8 cellular contexts compared by ENCODE assay signal in the genomic region with DNA sequence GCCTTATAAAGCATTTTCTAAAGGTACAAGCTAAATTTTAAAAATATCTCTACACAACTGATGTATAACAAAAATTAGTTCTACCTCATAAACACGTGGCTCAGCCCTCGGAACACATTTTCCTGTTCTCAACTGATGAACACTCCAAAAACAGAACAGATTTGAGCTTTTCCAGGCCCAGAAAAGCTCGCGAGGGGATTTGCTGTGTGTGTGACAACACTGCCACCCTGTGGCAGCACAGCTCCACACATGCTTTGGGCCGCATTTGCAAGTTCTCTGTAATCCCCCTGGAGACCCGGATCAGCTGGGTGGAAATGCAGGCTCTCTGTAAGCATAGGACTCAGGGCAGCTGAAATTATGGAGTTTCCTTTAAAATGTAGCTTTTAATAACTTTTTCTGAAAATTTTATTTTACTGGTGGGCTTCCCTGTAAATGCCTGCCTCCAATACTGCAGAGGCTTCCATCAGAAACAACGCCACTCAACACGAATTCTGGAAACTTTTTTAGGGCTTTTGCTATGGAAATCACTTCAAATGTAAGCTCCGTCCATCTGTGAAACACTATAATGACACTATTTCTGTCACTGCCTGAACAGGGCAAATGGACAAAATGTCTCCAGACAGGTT.
DNase-seq lines count a peak whose midpoint lies in the region; ATAC-seq and TF ChIP-seq lines count a peak whose summit lies in the region.

No MANE protein-coding gene starts in this region.

- DNase-seq in AG10803 (ENCODE audit: low read depth) (peak; percentile 67), right atrium auricular region (ENCODE audit: low spot score) (peak; percentile 79), sciatic nerve (ENCODE audit: low spot score) (peak; percentile 80)

- H3K27me3 ChIP-seq in Loucy (ENCODE audit: insufficient read depth, low read length, poor library complexity, severe bottlenecking) (no peaks in the 10 kb centered on the region), SU-DHL-6 (ENCODE audit: low read length) (no peaks in the 10 kb centered on the region), right atrium auricular region (no peaks in the 10 kb centered on the region)

- H3K9me3 ChIP-seq in Loucy (ENCODE audit: insufficient read depth, low read depth, low read length) (no peaks in the 10 kb centered on the region), SU-DHL-6 (ENCODE audit: insufficient read depth, low read length) (no peaks in the 10 kb centered on the region), right atrium auricular region (no peaks in the 10 kb centered on the region)

- ATAC-seq in GM18858 (IDR thresholded peaks at IDR 0.05; ENCODE audit: unreplicated experiment) (peak; percentile 34), sciatic nerve (peak; percentile 90), GM19452 (IDR thresholded peaks at IDR 0.05; ENCODE audit: unreplicated experiment) (no peak)

- H3K4me1 ChIP-seq in Loucy (ENCODE audit: insufficient read depth, low read length, poor library complexity, severe bottlenecking) (no peaks in the 10 kb centered on the region), right atrium auricular region (peaks cover 0 to 11% of the 10 kb centered on the region in 2 donors)

- H3K4me2 ChIP-seq in Loucy (ENCODE audit: low read depth, low read length, poor library complexity, severe bottlenecking) (no peak overlapping the region), SU-DHL-6 (ENCODE audit: low read depth, low read length, poor library complexity, severe bottlenecking) (no peak overlapping the region)

- H4K20me1 ChIP-seq in Loucy (ENCODE audit: insufficient read depth, low read length, poor library complexity, severe bottlenecking) (no peaks in the 10 kb centered on the region), SU-DHL-6 (ENCODE audit: low read depth, low read length) (no peaks in the 10 kb centered on the region)

- no peaks in the 10 kb centered on the region for H3K9me2 ChIP-seq in Loucy (replicated peaks; ENCODE audit: low read depth, low read length)
- no peaks in the 10 kb centered on the region for H3K9me2 ChIP-seq in SU-DHL-6 (replicated peaks; ENCODE audit: insufficient read depth, low read length)

- no peak overlapping the region for H3K4me3 ChIP-seq in AG10803 (ENCODE audit: low read length)
- H3K4me3 ChIP-seq in Loucy (ENCODE audit: low read length, poor library complexity, severe bottlenecking), result no peak overlapping the region
- H3K4me3 ChIP-seq in SU-DHL-6 (ENCODE audit: insufficient read depth, low read length, poor library complexity, severe bottlenecking), result no peak overlapping the region
- no peak overlapping the region for H3K4me3 ChIP-seq in right atrium auricular region

- H3K9ac ChIP-seq in Loucy (ENCODE audit: low read depth, low read length, poor library complexity, severe bottlenecking) (no peak overlapping the region), SU-DHL-6 (ENCODE audit: low read length) (no peak overlapping the region)

- H3K27ac ChIP-seq in SU-DHL-6 (ENCODE audit: low read depth, low read length) (no peak overlapping the region), angular gyrus (ENCODE audit: low read depth, low read length) (peak overlapping the region; percentile 11), right atrium auricular region (no peak overlapping the region)

- intact Hi-C loops in sciatic nerve (cut with DNase I), result loop anchor here (5.0 kb wide), 1 partner anchor 196 kb away; no protein-coding TSS in a partner anchor

- H3F3A ChIP-seq in Loucy (ENCODE audit: low read depth) (no peaks in the 10 kb centered on the region), SU-DHL-6 (ENCODE audit: insufficient read depth) (no peaks in the 10 kb centered on the region)

- TF ChIP-seq CTCF in AG10803 (conservative IDR thresholded peaks at IDR 0.05; ENCODE audit: low read length), result peak; percentile 98
- peak; percentile 99 for TF ChIP-seq CTCF in Loucy (conservative IDR thresholded peaks at IDR 0.05; ENCODE audit: low read length)
- peak; percentile 94 for TF ChIP-seq CTCF in SU-DHL-6 (IDR thresholded peaks at IDR 0.05; ENCODE audit: insufficient read depth, low read length, poor library complexity, severe bottlenecking)
- TF ChIP-seq CTCF in right atrium auricular region (IDR thresholded peaks at IDR 0.05), result peak; percentile 97

- H2AFZ ChIP-seq in Loucy (ENCODE audit: low read length) (no peak overlapping the region), SU-DHL-6 (ENCODE audit: low read depth, low read length, severe bottlenecking) (no peak overlapping the region)

- H3K79me2 ChIP-seq in Loucy (ENCODE audit: insufficient read depth, low read length) (no peaks in the 10 kb centered on the region), SU-DHL-6 (ENCODE audit: insufficient read depth, low read length) (no peaks in the 10 kb centered on the region)

- H3K36me3 ChIP-seq in Loucy (ENCODE audit: insufficient read depth, low read length) (no peaks in the 10 kb centered on the region), SU-DHL-6 (ENCODE audit: low read length) (no peaks in the 10 kb centered on the region), right atrium auricular region (no peaks in the 10 kb centered on the region)
